Comparison of ENCODE assay signal across 27 cellular contexts in the genomic region with DNA sequence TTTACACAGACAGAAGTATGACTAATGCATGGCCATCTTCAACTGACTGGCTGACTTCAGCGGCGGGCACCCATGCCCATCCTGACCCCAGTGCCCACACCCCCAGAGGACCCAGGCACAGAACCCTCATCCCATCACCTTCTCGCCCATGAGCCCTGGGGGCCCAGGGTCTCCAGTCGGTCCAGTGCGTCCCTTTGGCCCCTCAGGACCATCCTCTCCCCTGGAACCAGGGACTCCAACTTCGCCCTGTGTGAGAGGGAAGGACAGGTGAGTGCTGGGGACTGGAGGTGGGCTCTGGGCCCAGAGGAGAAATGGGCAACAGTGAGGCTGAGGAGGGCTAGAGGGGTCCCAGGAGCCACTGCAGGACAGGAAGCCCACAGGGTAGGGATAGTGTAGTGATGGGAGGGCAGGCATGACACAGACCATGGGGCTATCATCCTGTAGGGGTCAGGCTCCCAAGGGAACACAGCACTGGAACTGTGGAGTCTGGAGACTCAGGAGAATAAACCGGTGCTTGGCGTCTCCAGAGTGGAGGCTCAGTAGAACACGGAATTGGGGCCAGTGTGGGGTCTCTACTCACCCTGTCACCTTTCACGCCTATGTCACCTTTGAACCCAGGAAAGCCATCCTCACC. TPM values are rescaled to one million over a fixed set of nuclear protein-coding genes. Genes with fewer than 3 reads are reported as not detected.
DNase-seq lines count a peak whose midpoint lies in the region; ATAC-seq, FAIRE-seq and TF ChIP-seq lines count a peak whose summit lies in the region.
"Had no signal": no experiment of that assay in that cellular context is flagged by ENCODE, and none has a peak within 500 bp of the region (broad histone marks: within the 10 kb centered on the region; RNA-seq: fewer than 3 reads in every experiment).

No MANE protein-coding gene starts in this region.

- H3F3A ChIP-seq in PC-3 (ENCODE audit: low read length, unreplicated experiment) = no peaks in the 10 kb centered on the region

- CTCF ChIA-PET in PC-3 (lab: Charles Lee) = no interaction called here

- FAIRE-seq in pancreas (lab: Jason Lieb, UNC) = no peak
- FAIRE-seq: small intestine, urothelium cell line had no signal

- H3K4me1 ChIP-seq in right cardiac atrium (ENCODE audit: control insufficient read depth, insufficient read depth, low read length) (no peaks in the 10 kb centered on the region), right atrium auricular region (no peaks in the 10 kb centered on the region), PC-3 (ENCODE audit: insufficient read depth, low read length) (no peaks in the 10 kb centered on the region), pancreas (no peaks in the 10 kb centered on the region)
- H3K4me1 ChIP-seq: lower lobe of right lung, Peyer's patch, prostate gland had no signal

- DNase-seq in right cardiac atrium = peak in 2 of 3 donors; percentile 4 to 15
- DNase-seq in right atrium auricular region (ENCODE audit: low spot score) = no peak
- no peak for DNase-seq in PC-3
- DNase-seq in fibroblast of villous mesenchyme (ENCODE audit: low read depth) = no peak
- DNase-seq in retina = no peak
- DNase-seq in cerebellar cortex (ENCODE audit: low spot score) = no peak
- DNase-seq in pancreas = no peak
- DNase-seq: activated CD4-positive, alpha-beta T cell treated with anti-CD3 and anti-CD28 coated beads for 4 hours; activated CD8-positive, alpha-beta memory T cell treated with anti-CD3 and anti-CD28 coated beads for 24 hours; activated naive CD4-positive, alpha-beta T cell treated with Interleukin-2 at 50 U/mL for 16 hours; activated T-cell treated with anti-CD3 and anti-CD28 coated beads, Interleukin-2, amount 50 U/mL, for 24 hours; amygdala; CD4-positive, alpha-beta T cell; Karpas-422; kidney glomerular epithelial cell; lower lobe of right lung; MV-4-11; NCI-H1694; NCI-H2171; NCI-H510A treated with DMSO at 0.1 percent for 48 hours; Peyer's patch; SJCRH30; small intestine; stimulated activated CD4-positive, alpha-beta T cell treated with anti-CD3 and anti-CD28 coated beads, Interleukin-2, amount 100 ng/mL, for 24 hours had no signal

- POLR2A ChIA-PET in PC-3 (lab: Charles Lee; ENCODE audit: unreplicated experiment) = no interaction called here

- H3K4me2 ChIP-seq in PC-3 (ENCODE audit: low read length) = no peak overlapping the region

- H3K27ac ChIP-seq in right cardiac atrium (ENCODE audit: low read length) (no peak overlapping the region), right atrium auricular region (no peak overlapping the region), PC-3 (ENCODE audit: low read length) (no peak overlapping the region), pancreas (no peak overlapping the region)
- H3K27ac ChIP-seq: lower lobe of right lung, Peyer's patch, prostate gland, SJCRH30 had no signal

- H3K27me3 ChIP-seq in right cardiac atrium (ENCODE audit: control insufficient read depth, insufficient read depth) (no peaks in the 10 kb centered on the region), right atrium auricular region (no peaks in the 10 kb centered on the region), PC-3 (ENCODE audit: low read length) (no peaks in the 10 kb centered on the region), pancreas (no peaks in the 10 kb centered on the region)
- H3K27me3 ChIP-seq: Peyer's patch, SJCRH30 had no signal

- ATAC-seq in right cardiac atrium (no peak), PC-3 (peak; percentile 35; the same call in 1 of the 2 replicates), HG02852 (IDR thresholded peaks at IDR 0.05; ENCODE audit: unreplicated experiment) (no peak), pancreas (no peak)
- ATAC-seq: lower lobe of right lung had no signal

- TF ChIP-seq CTCF in right atrium auricular region (IDR thresholded peaks at IDR 0.05) (no peak), PC-3 (conservative IDR thresholded peaks at IDR 0.05; ENCODE audit: low read depth, low read length) (no peak), fibroblast of villous mesenchyme (IDR thresholded peaks at IDR 0.05; ENCODE audit: insufficient read depth, low read depth, low read length) (peak; percentile 14), pancreas (IDR thresholded peaks at IDR 0.05) (no peak)

- no peak overlapping the region for H2AFZ ChIP-seq in PC-3 (ENCODE audit: low read length)

- H3K36me3 ChIP-seq in right atrium auricular region (no peaks in the 10 kb centered on the region), PC-3 (ENCODE audit: low read depth, low read length) (no peaks in the 10 kb centered on the region), pancreas (no peaks in the 10 kb centered on the region)
- H3K36me3 ChIP-seq: lower lobe of right lung, Peyer's patch, prostate gland, SJCRH30 had no signal

- H3K9me3 ChIP-seq in right cardiac atrium (ENCODE audit: control insufficient read depth, low read length) = no peaks in the 10 kb centered on the region
- H3K9me3 ChIP-seq in right atrium auricular region = no peaks in the 10 kb centered on the region
- H3K9me3 ChIP-seq in PC-3 (ENCODE audit: low read length) = no peaks in the 10 kb centered on the region
- no peaks in the 10 kb centered on the region for H3K9me3 ChIP-seq in pancreas
- H3K9me3 ChIP-seq: lower lobe of right lung, Peyer's patch, prostate gland, SJCRH30 had no signal

- H3K4me3 ChIP-seq in right cardiac atrium (ENCODE audit: low read length) (no peak overlapping the region), right atrium auricular region (no peak overlapping the region), PC-3 (ENCODE audit: low read length) (no peak overlapping the region), fibroblast of villous mesenchyme (ENCODE audit: low read depth, low read length) (no peak overlapping the region), pancreas (no peak overlapping the region)
- H3K4me3 ChIP-seq: lower lobe of right lung, Peyer's patch, prostate gland, SJCRH30 had no signal

- H4K20me1 ChIP-seq in PC-3 (ENCODE audit: low read length) = no peaks in the 10 kb centered on the region

- no TSS peak for BruUV-seq in PC-3 (replicated peaks; lab: Mats Ljungman, UMichigan)

- H3K9me2 ChIP-seq in PC-3 (replicated peaks; ENCODE audit: low read length) = no peaks in the 10 kb centered on the region

- WGBS in right cardiac atrium = 82% methylated on average over 10 of the region's 10 CpGs
- 55 to 62% methylated on average over 10 of the region's 10 CpGs for WGBS in pancreas, 2 donors

- intact Hi-C loops in right cardiac atrium (cut with DNase I) (loop anchor here in 1 of 4 donors (10.0 kb wide), 1 partner anchor 69 kb away; no protein-coding TSS in a partner anchor), PC-3 (cut with micrococcal nuclease) (no loop called here), pancreas (cut with DNase I) (no loop called here)

- no peaks in the 10 kb centered on the region for H3K79me2 ChIP-seq in PC-3 (ENCODE audit: low read length)

- no peak overlapping the region for H3K9ac ChIP-seq in PC-3 (ENCODE audit: low read length)

RNA-seq across cellular contexts. Expression of a gene that starts 16.7 kb away (rescaled TPM):
- total RNA-seq in right cardiac atrium (1 to 10 TPM; 1.5 to 4.0 (median 2.3) TPM), right atrium auricular region (1 to 10 TPM in 1 of 2 donors, under 1 TPM in 1; 0.63 to 1.5 TPM), PC-3 (2014; rRNA removed) (0.58 and 0.63 TPM in 2 replicates), fibroblast of villous mesenchyme (under 0.01 and 0.32 TPM in 2 replicates), pancreas (under 1 TPM; 0.15 to 0.75 (median 0.36) TPM)
- polyA plus RNA-seq in right cardiac atrium (3.7 TPM), pancreas (1 to 10 TPM; 2.9 to 3.1 TPM)

RNA-seq across cellular contexts. Expression of a gene that starts 24.9 kb away (rescaled TPM):
- total RNA-seq in right cardiac atrium = 10 to 100 TPM; 32.8 to 44.8 (median 35.0) TPM
- polyA plus RNA-seq in right cardiac atrium = 31.7 TPM
- 10 to 100 TPM; 17.1 to 17.4 TPM for total RNA-seq in right atrium auricular region
- total RNA-seq in PC-3 (2014; rRNA removed) = 24.0 and 30.9 TPM in 2 replicates
- 16.8 and 22.5 TPM in 2 replicates for total RNA-seq in fibroblast of villous mesenchyme
- total RNA-seq in pancreas = 10 to 100 TPM; 20.1 to 30.9 (median 21.9) TPM
- polyA plus RNA-seq in pancreas = 10 to 100 TPM; 48.8 to 68.3 TPM

RNA-seq across cellular contexts. Expression of a gene that starts 25.1 kb away (rescaled TPM):
- total RNA-seq in right cardiac atrium (100 to 1,000 TPM in 1 of 4 donors, 10 to 100 TPM in 3; 59.0 to 124 (median 81.6) TPM), right atrium auricular region (10 to 100 TPM; 67.0 to 70.0 TPM), PC-3 (2014; rRNA removed) (128 and 149 TPM in 2 replicates), fibroblast of villous mesenchyme (142 and 143 TPM in 2 replicates), pancreas (10 to 100 TPM; 41.6 to 87.5 (median 64.5) TPM)
- polyA plus RNA-seq in right cardiac atrium (78.6 TPM), pancreas (100 to 1,000 TPM in 1 of 2 donors, 10 to 100 TPM in 1; 53.9 to 111 TPM)

RNA-seq across cellular contexts. Expression of a gene that starts 28.9 kb away (rescaled TPM):
- total RNA-seq in right cardiac atrium (10 to 100 TPM; 16.9 to 20.2 (median 19.1) TPM), right atrium auricular region (10 to 100 TPM; 10.3 to 31.4 TPM), PC-3 (2014; rRNA removed) (4.2 and 6.2 TPM in 2 replicates), fibroblast of villous mesenchyme (4.2 and 4.7 TPM in 2 replicates), pancreas (10 to 100 TPM; 20.9 to 47.3 (median 31.4) TPM)
- polyA plus RNA-seq in right cardiac atrium (16.9 TPM), pancreas (10 to 100 TPM; 36.2 to 47.4 TPM)

RNA-seq across cellular contexts. Expression of a gene that starts 32.7 kb away (rescaled TPM):
- total RNA-seq in right cardiac atrium (10 to 100 TPM; 30.4 to 38.2 (median 34.4) TPM), right atrium auricular region (10 to 100 TPM in 1 of 2 donors, 1 to 10 TPM in 1; 7.5 to 13.9 TPM), PC-3 (2014; rRNA removed) (23.3 and 37.5 TPM in 2 replicates), fibroblast of villous mesenchyme (27.2 and 43.8 TPM in 2 replicates), pancreas (10 to 100 TPM; 15.0 to 28.0 (median 20.1) TPM)
- polyA plus RNA-seq in right cardiac atrium (33.7 TPM), pancreas (10 to 100 TPM; 47.4 to 57.6 TPM)

Comparison
In these comparisons a context has a peak if more than half of its experiments do, and no peak if none do; other contexts are left out.
1. DNase-seq: peak in right cardiac atrium (2 of 3); none in right atrium auricular region (single experiment), PC-3 (single experiment), fibroblast of villous mesenchyme (single experiment), retina (single experiment), cerebellar cortex (single experiment) and pancreas (0 of 6).